17 cellular contexts compared by ENCODE assay signal in the genomic region with DNA sequence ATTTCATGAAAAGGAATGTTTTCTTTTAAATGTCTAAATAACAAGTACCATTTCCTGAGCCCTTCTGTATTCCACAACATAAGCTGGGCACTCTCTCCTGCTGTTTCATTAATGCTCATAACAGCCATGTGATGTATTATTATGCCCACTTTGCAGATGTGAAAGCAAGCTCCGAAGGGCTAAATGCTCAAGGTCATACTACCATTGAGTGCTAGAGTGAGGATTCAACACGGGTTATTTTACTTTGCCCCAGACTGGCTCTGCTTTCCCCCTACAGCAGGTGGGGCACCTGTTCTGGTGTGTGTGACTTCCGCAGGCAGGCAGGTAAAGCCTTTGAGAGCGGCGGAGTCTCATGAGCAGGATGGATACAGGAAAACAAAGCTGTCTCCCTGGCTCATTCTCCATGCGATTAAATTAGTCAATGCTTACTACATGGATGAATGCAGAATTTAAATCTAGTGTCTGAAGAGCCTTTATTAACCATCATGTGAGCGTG. TPM values are rescaled to one million over a fixed set of nuclear protein-coding genes. Genes with fewer than 3 reads are reported as not detected.
DNase-seq lines count a peak whose midpoint lies in the region; ATAC-seq and TF ChIP-seq lines count a peak whose summit lies in the region.
"Had no signal": no experiment of that assay in that cellular context is flagged by ENCODE, and none has a peak within 500 bp of the region (broad histone marks: within the 10 kb centered on the region; RNA-seq: fewer than 3 reads in every experiment).

No MANE protein-coding gene starts in this region.

- TF ChIP-seq CTCF in colonic mucosa (IDR thresholded peaks at IDR 0.05) (no peak), nephron progenitor cell (IDR thresholded peaks at IDR 0.05) (no peak)

- no peak overlapping the region for H3K4me3 ChIP-seq in colonic mucosa
- H3K4me3 ChIP-seq: PC-9 had no signal

- no peak overlapping the region for H3K9ac ChIP-seq in colonic mucosa (ENCODE audit: low read depth in 2 of 2, low read length in 2 of 2)

- H3K4me3 Mint-ChIP-seq in nephron progenitor cell = peak overlapping the region; percentile 14
- H3K4me3 Mint-ChIP-seq: naive thymus-derived CD4-positive, alpha-beta T cell had no signal

- peaks cover 3% of the 10 kb centered on the region for H3K27me3 Mint-ChIP-seq in nephron progenitor cell (ENCODE audit: low read depth, poor library complexity)

- no peak for ATAC-seq in HG03469 (IDR thresholded peaks at IDR 0.05; ENCODE audit: unreplicated experiment)
- no peak for ATAC-seq in HG02973 (IDR thresholded peaks at IDR 0.05; ENCODE audit: unreplicated experiment)
- ATAC-seq in GM21737 (IDR thresholded peaks at IDR 0.05; ENCODE audit: unreplicated experiment) = no peak
- ATAC-seq: naive thymus-derived CD4-positive, alpha-beta T cell had no signal

- H3K36me3 Mint-ChIP-seq in nephron progenitor cell (ENCODE audit: low read depth) = peaks cover 5% of the 10 kb centered on the region
- H3K36me3 Mint-ChIP-seq: naive thymus-derived CD4-positive, alpha-beta T cell had no signal

- H3K9me3 Mint-ChIP-seq in nephron progenitor cell = no peaks in the 10 kb centered on the region
- H3K9me3 Mint-ChIP-seq: naive thymus-derived CD4-positive, alpha-beta T cell had no signal

- H3K4me1 Mint-ChIP-seq in nephron progenitor cell = peaks cover 71% of the 10 kb centered on the region

- H3K4me1 ChIP-seq in colonic mucosa = peaks cover 3% of the 10 kb centered on the region

- no peaks in the 10 kb centered on the region for H3K9me3 ChIP-seq in colonic mucosa

- intact Hi-C loops in colonic mucosa (cut with DNase I) = no loop called here

- DNase-seq in NCI-H748 (lab: John Stamatoyannopoulos, UW; ENCODE audit: unreplicated experiment) = peak; percentile 22
- DNase-seq in NCI-H748 treated with DMSO at 0.1 percent for 48 hours (lab: John Stamatoyannopoulos, UW) = no peak
- DNase-seq in colonic mucosa = no peak
- no peak for DNase-seq in nephron progenitor cell
- no peak for DNase-seq in COLO829 (ENCODE audit: low spot score)
- DNase-seq: activated gamma-delta T cell treated with Interleukin-2 at 50 U/mL for 16 hours; naive thymus-derived CD4-positive, alpha-beta T cell; NCI-H2029; PC-9; retina; stimulated activated CD4-positive, alpha-beta T cell treated with anti-CD3 and anti-CD28 coated beads, Interleukin-2, amount 100 ng/mL, for 24 hours; substantia nigra; SW 1271; WERI-Rb-1 had no signal

- peak overlapping the region; percentile 98 for H3K27ac Mint-ChIP-seq in nephron progenitor cell
- H3K27ac Mint-ChIP-seq: naive thymus-derived CD4-positive, alpha-beta T cell had no signal

- no peaks in the 10 kb centered on the region for H3K27me3 ChIP-seq in colonic mucosa

- peak overlapping the region; percentile 13 for H3K27ac ChIP-seq in colonic mucosa
- H3K27ac ChIP-seq: PC-9, WERI-Rb-1 had no signal

- H3K36me3 ChIP-seq in colonic mucosa = no peaks in the 10 kb centered on the region
- H3K36me3 ChIP-seq: WERI-Rb-1 had no signal

RNA-seq across cellular contexts. Expression of a gene that starts 30.3 kb away (rescaled TPM):
- total RNA-seq in colonic mucosa = 10 to 100 TPM; 13.1 to 31.5 TPM
